Comparison of ENCODE assay signal across 8 cellular contexts in genomic region chr5:62720036-62720441, GRCh38.
A peak's percentile ranks its signal among the peaks of the same experiment; 100 is the strongest.
DNase-seq lines count a peak whose midpoint lies in the region; ATAC-seq and TF ChIP-seq lines count a peak whose summit lies in the region.

No MANE protein-coding gene starts in this region.

- 34 to 43% methylated on average over 7 of the region's 7 CpGs for WGBS in upper lobe of left lung, 2 donors

- ATAC-seq in GM19328 (IDR thresholded peaks at IDR 0.05; ENCODE audit: unreplicated experiment) (peak; percentile 90), HG03103 (IDR thresholded peaks at IDR 0.05; ENCODE audit: low read depth, unreplicated experiment) (peak; percentile 95), upper lobe of left lung (ENCODE audit: low FRiP score in 2 of 2) (peak; percentile 35 to 61)

- no peaks in the 10 kb centered on the region for H3K9me3 ChIP-seq in OCI-LY7 (ENCODE audit: low read length)
- H3K9me3 ChIP-seq in upper lobe of left lung: no peaks in the 10 kb centered on the region

- H3K4me2 ChIP-seq in OCI-LY7 (ENCODE audit: low read length): no peak overlapping the region

- intact Hi-C loops in OCI-LY7 (cut with micrococcal nuclease; ENCODE audit: unreplicated experiment): no loop called here

- H2AFZ ChIP-seq in OCI-LY7 (ENCODE audit: low read length): no peak overlapping the region

- TF ChIP-seq EP300 in upper lobe of left lung (IDR thresholded peaks at IDR 0.05): no peak

- H4K20me1 ChIP-seq in OCI-LY7 (ENCODE audit: insufficient read depth, low read length): no peaks in the 10 kb centered on the region

- POLR2A ChIA-PET in OCI-LY7 (lab: Charles Lee): no interaction called here

- no peaks in the 10 kb centered on the region for H3K36me3 ChIP-seq in OCI-LY7 (ENCODE audit: insufficient read depth, low read length)
- no peaks in the 10 kb centered on the region for H3K36me3 ChIP-seq in upper lobe of left lung

- no peaks in the 10 kb centered on the region for H3K27me3 ChIP-seq in upper lobe of left lung

- H3K4me3 ChIP-seq in OCI-LY7 (ENCODE audit: low read depth, low read length, poor library complexity, severe bottlenecking) (no peak overlapping the region), fibroblast of the aortic adventitia (ENCODE audit: low read depth, low read length) (no peak overlapping the region), upper lobe of left lung (no peak overlapping the region)

- peak; percentile 51 for TF ChIP-seq CTCF in OCI-LY7 (conservative IDR thresholded peaks at IDR 0.05; ENCODE audit: low read length)
- peak; percentile 21 for TF ChIP-seq CTCF in fibroblast of the aortic adventitia (IDR thresholded peaks at IDR 0.05; ENCODE audit: insufficient read depth, low read length)
- TF ChIP-seq CTCF in upper lobe of left lung (IDR thresholded peaks at IDR 0.05): peak in 1 of 6 experiments; percentile 17

- peak; percentile 1 to 50 for DNase-seq in NCI-H526 (lab: John Stamatoyannopoulos, UW)
- no peak for DNase-seq in NCI-H526 treated with DMSO at 0.1 percent for 48 hours (lab: John Stamatoyannopoulos, UW)
- peak; percentile 24 for DNase-seq in OCI-LY7 (ENCODE audit: low spot score)
- no peak for DNase-seq in fibroblast of the aortic adventitia (ENCODE audit: low read depth)
- peak in 1 of 2 donors; percentile 24 for DNase-seq in upper lobe of left lung
- DNase-seq in globus pallidus (ENCODE audit: low spot score): no peak

- TF ChIP-seq POLR2A in upper lobe of left lung (IDR thresholded peaks at IDR 0.05): no peak

- H3K79me2 ChIP-seq in OCI-LY7 (ENCODE audit: insufficient read depth, low read depth, low read length): no peaks in the 10 kb centered on the region

- H3K4me1 ChIP-seq in OCI-LY7 (ENCODE audit: insufficient read depth, low read length, poor library complexity, severe bottlenecking) (no peaks in the 10 kb centered on the region), upper lobe of left lung (no peaks in the 10 kb centered on the region)

- H3K9me2 ChIP-seq in OCI-LY7 (ENCODE audit: insufficient read depth, low read length): no peaks in the 10 kb centered on the region

- CTCF ChIA-PET in OCI-LY7 (lab: Charles Lee; ENCODE audit: unreplicated experiment): no interaction called here

- no TSS peak for BruUV-seq in OCI-LY7 (replicated peaks; lab: Mats Ljungman, UMichigan)

- no peak overlapping the region for H3K27ac ChIP-seq in OCI-LY7 (ENCODE audit: low read depth, low read length, poor library complexity, severe bottlenecking)
- no peak overlapping the region for H3K27ac ChIP-seq in upper lobe of left lung

Comparison
In these comparisons a context has a peak if more than half of its experiments do, and no peak if none do; other contexts are left out.
1. DNase-seq: peak in NCI-H526 (2 of 2) and OCI-LY7 (single experiment); none in NCI-H526 treated with DMSO at 0.1 percent for 48 hours (single experiment), fibroblast of the aortic adventitia (single experiment) and globus pallidus (single experiment).
2. Peak in every context shown above with its lines, with median percentiles within 50 percentile points of each other: ATAC-seq.